ENCODE assay signal across 8 cellular contexts in the genomic region with DNA sequence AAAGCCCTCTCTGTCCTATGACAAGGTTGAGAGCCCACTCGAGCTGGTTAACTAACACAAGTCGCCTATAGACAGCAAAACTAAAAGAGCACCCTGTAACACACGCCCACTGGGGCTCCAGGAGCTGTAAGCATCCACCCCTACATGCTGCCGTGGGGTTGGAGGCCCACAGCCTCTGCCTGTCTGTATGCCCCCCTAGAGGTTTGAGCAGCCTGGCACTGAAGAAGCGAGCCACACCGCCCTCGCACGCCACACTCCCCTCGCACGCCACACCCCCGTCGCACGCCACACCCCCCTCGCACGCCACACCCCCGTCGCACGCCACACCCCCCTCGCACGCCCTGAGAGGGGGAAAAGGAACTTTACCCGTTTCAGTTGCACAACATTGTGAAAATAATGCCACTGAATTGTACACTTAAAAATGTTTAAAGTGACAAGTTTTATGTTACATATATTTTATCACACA. TPM values are rescaled to one million over a fixed set of nuclear protein-coding genes. Genes with fewer than 3 reads are reported as not detected.
DNase-seq lines count a peak whose midpoint lies in the region; ATAC-seq and TF ChIP-seq lines count a peak whose summit lies in the region.

No MANE protein-coding gene starts in this region.

- WGBS in heart left ventricle, 4 donors, result 0 to 1% (median 0%) methylated on average over 13 to 21 of the region's 21 CpGs

- no peaks in the 10 kb centered on the region for H3K9me3 Mint-ChIP-seq in activated naive CD4-positive, alpha-beta T cell treated with anti-CD3 and anti-CD28 coated beads, Interleukin-2, amount 50 U/mL, for 72 hours

- H3K27ac Mint-ChIP-seq in activated naive CD4-positive, alpha-beta T cell treated with anti-CD3 and anti-CD28 coated beads, Interleukin-2, amount 50 U/mL, for 72 hours, result peak overlapping the region in 1 of 2 donors; percentile 48

- no peaks in the 10 kb centered on the region for H3K9me3 ChIP-seq in heart left ventricle
- no peaks in the 10 kb centered on the region for H3K9me3 ChIP-seq in vagina

- TF ChIP-seq CTCF in heart left ventricle (IDR thresholded peaks at IDR 0.05) (no peak), vagina (IDR thresholded peaks at IDR 0.05) (no peak)

- ATAC-seq in SK-N-SH treated with all-trans-retinoic acid at 6 μM for 48 hours (peak; percentile 100), heart left ventricle (peak; percentile 88 to 99 (median 98))
- peak; percentile 99 for ATAC-seq in activated naive CD4-positive, alpha-beta T cell treated with anti-CD3 and anti-CD28 coated beads, Interleukin-2, amount 50 U/mL, for 72 hours

- H3K36me3 ChIP-seq in heart left ventricle (peaks cover 0 to under 1% (median 0%) of the 10 kb centered on the region in 9 donors), vagina (no peaks in the 10 kb centered on the region)

- H3K4me3 ChIP-seq in Jurkat, Clone E6-1 (ENCODE audit: low read length), result peak overlapping the region; percentile 39
- peak overlapping the region in 10 of 12 donors; percentile 16 to 49 (median 40) for H3K4me3 ChIP-seq in heart left ventricle
- peak overlapping the region; percentile 36 to 45 for H3K4me3 ChIP-seq in vagina

- DNase-seq in NCI-H1436 (lab: John Stamatoyannopoulos, UW) (peak; percentile 56), NCI-H1436 treated with DMSO at 0.1 percent for 48 hours (lab: John Stamatoyannopoulos, UW) (no peak), heart left ventricle (peak; percentile 48 to 85 (median 64)), retina (peak; percentile 58), vagina (ENCODE audit: extremely low spot score in 2 of 2) (no peak)
- peak; percentile 70 for DNase-seq in Jurkat, Clone E6-1 (ENCODE audit: low read depth, low spot score)
- DNase-seq in activated naive CD4-positive, alpha-beta T cell treated with anti-CD3 and anti-CD28 coated beads, Interleukin-2, amount 50 U/mL, for 72 hours (ENCODE audit: low spot score in 2 of 2), result peak in 1 of 2 donors; percentile 71

- intact Hi-C loops in heart left ventricle (cut with DNase I) (no loop called here), vagina (cut with DNase I) (no loop called here)

- no peak for TF ChIP-seq POLR2A in heart left ventricle (IDR thresholded peaks at IDR 0.05)
- no peak for TF ChIP-seq POLR2A in vagina (IDR thresholded peaks at IDR 0.05)

- H3K36me3 Mint-ChIP-seq in activated naive CD4-positive, alpha-beta T cell treated with anti-CD3 and anti-CD28 coated beads, Interleukin-2, amount 50 U/mL, for 72 hours, result no peaks in the 10 kb centered on the region

- H3K4me1 ChIP-seq in heart left ventricle, result peaks cover 0 to 12% (median 4%) of the 10 kb centered on the region in 12 donors
- H3K4me1 ChIP-seq in vagina, result peaks cover 8% of the 10 kb centered on the region

- H3K27me3 ChIP-seq in heart left ventricle (no peaks in the 10 kb centered on the region), vagina (no peaks in the 10 kb centered on the region)

- H3K27ac ChIP-seq in heart left ventricle (no peak overlapping the region), vagina (peak overlapping the region; percentile 11)

TF ChIP-seq in SK-N-SH treated with all-trans-retinoic acid at 6 μM for 48 hours, 23 proteins besides CTCF, POLR2A, EP300 and RAD21:
- TF ChIP-seq, protein P1, sequence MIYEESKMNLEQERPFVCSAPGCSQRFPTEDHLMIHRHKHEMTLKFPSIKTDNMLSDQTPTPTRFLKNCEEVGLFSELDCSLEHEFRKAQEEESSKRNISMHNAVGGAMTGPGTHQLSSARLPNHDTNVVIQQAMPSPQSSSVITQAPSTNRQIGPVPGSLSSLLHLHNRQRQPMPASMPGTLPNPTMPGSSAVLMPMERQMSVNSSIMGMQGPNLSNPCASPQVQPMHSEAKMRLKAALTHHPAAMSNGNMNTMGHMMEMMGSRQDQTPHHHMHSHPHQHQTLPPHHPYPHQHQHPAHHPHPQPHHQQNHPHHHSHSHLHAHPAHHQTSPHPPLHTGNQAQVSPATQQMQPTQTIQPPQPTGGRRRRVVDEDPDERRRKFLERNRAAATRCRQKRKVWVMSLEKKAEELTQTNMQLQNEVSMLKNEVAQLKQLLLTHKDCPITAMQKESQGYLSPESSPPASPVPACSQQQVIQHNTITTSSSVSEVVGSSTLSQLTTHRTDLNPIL (CRISPR knock-in tag; IDR thresholded peaks at IDR 0.05; ENCODE audit: low read depth), result no peak
- TF ChIP-seq RARB (CRISPR knock-in tag; IDR thresholded peaks at IDR 0.05), result no peak
- no peak for TF ChIP-seq ZNF565 (CRISPR knock-in tag; conservative IDR thresholded peaks at IDR 0.05; ENCODE audit: low read depth)
- no peak for TF ChIP-seq ZNF8 (CRISPR knock-in tag; IDR thresholded peaks at IDR 0.05)
- no peak for TF ChIP-seq TCF4 (CRISPR knock-in tag; IDR thresholded peaks at IDR 0.05; ENCODE audit: borderline replicate concordance)
- no peak for TF ChIP-seq ZC3H10 (CRISPR knock-in tag; IDR thresholded peaks at IDR 0.05)
- no peak for TF ChIP-seq GLIS3 (CRISPR knock-in tag; IDR thresholded peaks at IDR 0.05)
- TF ChIP-seq OSR1 (CRISPR knock-in tag; IDR thresholded peaks at IDR 0.05), result no peak
- no peak for TF ChIP-seq TOX (CRISPR knock-in tag; IDR thresholded peaks at IDR 0.05; ENCODE audit: borderline replicate concordance)
- no peak for TF ChIP-seq ZFP3 (CRISPR knock-in tag; IDR thresholded peaks at IDR 0.05)
- TF ChIP-seq ISL1 (CRISPR knock-in tag; IDR thresholded peaks at IDR 0.05), result no peak
- TF ChIP-seq ZNF70 (CRISPR knock-in tag; IDR thresholded peaks at IDR 0.05), result no peak
- no peak for TF ChIP-seq PPARA (CRISPR knock-in tag; IDR thresholded peaks at IDR 0.05; ENCODE audit: borderline replicate concordance)
- no peak for TF ChIP-seq CSDC2 (CRISPR knock-in tag; IDR thresholded peaks at IDR 0.05)
- no peak for TF ChIP-seq ARNTL (CRISPR knock-in tag; IDR thresholded peaks at IDR 0.05; ENCODE audit: borderline replicate concordance, low read depth)

RNA-seq across cellular contexts. Expression of a gene that starts 13.2 kb away (rescaled TPM):
- polyA plus RNA-seq in Jurkat, Clone E6-1 (2012; ENCODE audit: insufficient read depth, insufficient read length), result 21.2 TPM
- total RNA-seq in activated naive CD4-positive, alpha-beta T cell treated with anti-CD3 and anti-CD28 coated beads, Interleukin-2, amount 50 U/mL, for 72 hours, result 10 to 100 TPM; 29.0 to 45.3 TPM
- 10 to 100 TPM; 22.0 to 44.3 (median 41.1) TPM for total RNA-seq in heart left ventricle
- 10 to 100 TPM; 24.3 to 27.8 TPM for polyA plus RNA-seq in heart left ventricle
- total RNA-seq in vagina, result 25.3 TPM

RNA-seq across cellular contexts. Expression of a gene that starts 29.7 kb away (rescaled TPM):
- 15.9 TPM for polyA plus RNA-seq in Jurkat, Clone E6-1 (2012; ENCODE audit: insufficient read depth, insufficient read length)
- 1 to 10 TPM; 4.3 to 6.4 TPM for total RNA-seq in activated naive CD4-positive, alpha-beta T cell treated with anti-CD3 and anti-CD28 coated beads, Interleukin-2, amount 50 U/mL, for 72 hours
- total RNA-seq in heart left ventricle (10 to 100 TPM; 12.8 to 54.2 (median 16.1) TPM), vagina (10.6 TPM)
- polyA plus RNA-seq in heart left ventricle, result 10 to 100 TPM; 10.6 to 16.4 TPM

RNA-seq across cellular contexts. Expression of a gene that starts 37.9 kb away (rescaled TPM):
- 42.7 TPM for polyA plus RNA-seq in Jurkat, Clone E6-1 (2012; ENCODE audit: insufficient read depth, insufficient read length)
- 10 to 100 TPM; 43.6 to 53.2 TPM for total RNA-seq in activated naive CD4-positive, alpha-beta T cell treated with anti-CD3 and anti-CD28 coated beads, Interleukin-2, amount 50 U/mL, for 72 hours
- total RNA-seq in heart left ventricle (10 to 100 TPM in 2 of 9 donors, 1 to 10 TPM in 7; 6.2 to 13.8 (median 8.9) TPM), vagina (12.3 TPM)
- 10 to 100 TPM; 14.8 to 20.8 TPM for polyA plus RNA-seq in heart left ventricle

RNA-seq across cellular contexts. Expression of a gene that starts 47.5 kb away (rescaled TPM):
- polyA plus RNA-seq in Jurkat, Clone E6-1 (2012; ENCODE audit: insufficient read depth, insufficient read length), result 65.4 TPM
- total RNA-seq in activated naive CD4-positive, alpha-beta T cell treated with anti-CD3 and anti-CD28 coated beads, Interleukin-2, amount 50 U/mL, for 72 hours, result 10 to 100 TPM; 73.6 to 78.1 TPM
- total RNA-seq in heart left ventricle (10 to 100 TPM; 23.5 to 53.6 (median 29.5) TPM), vagina (56.2 TPM)
- 10 to 100 TPM; 22.2 to 63.3 TPM for polyA plus RNA-seq in heart left ventricle

Comparison
In these comparisons a context has a peak if more than half of its experiments do, and no peak if none do; other contexts are left out.
1. DNase-seq: peak in NCI-H1436 (single experiment), Jurkat, Clone E6-1 (single experiment), heart left ventricle (5 of 5) and retina (single experiment); none in NCI-H1436 treated with DMSO at 0.1 percent for 48 hours (single experiment) and vagina (0 of 2).
2. Peak in every context shown above with its lines, with median percentiles within 50 percentile points of each other: H3K4me3 ChIP-seq and ATAC-seq.